In the genomic region with DNA sequence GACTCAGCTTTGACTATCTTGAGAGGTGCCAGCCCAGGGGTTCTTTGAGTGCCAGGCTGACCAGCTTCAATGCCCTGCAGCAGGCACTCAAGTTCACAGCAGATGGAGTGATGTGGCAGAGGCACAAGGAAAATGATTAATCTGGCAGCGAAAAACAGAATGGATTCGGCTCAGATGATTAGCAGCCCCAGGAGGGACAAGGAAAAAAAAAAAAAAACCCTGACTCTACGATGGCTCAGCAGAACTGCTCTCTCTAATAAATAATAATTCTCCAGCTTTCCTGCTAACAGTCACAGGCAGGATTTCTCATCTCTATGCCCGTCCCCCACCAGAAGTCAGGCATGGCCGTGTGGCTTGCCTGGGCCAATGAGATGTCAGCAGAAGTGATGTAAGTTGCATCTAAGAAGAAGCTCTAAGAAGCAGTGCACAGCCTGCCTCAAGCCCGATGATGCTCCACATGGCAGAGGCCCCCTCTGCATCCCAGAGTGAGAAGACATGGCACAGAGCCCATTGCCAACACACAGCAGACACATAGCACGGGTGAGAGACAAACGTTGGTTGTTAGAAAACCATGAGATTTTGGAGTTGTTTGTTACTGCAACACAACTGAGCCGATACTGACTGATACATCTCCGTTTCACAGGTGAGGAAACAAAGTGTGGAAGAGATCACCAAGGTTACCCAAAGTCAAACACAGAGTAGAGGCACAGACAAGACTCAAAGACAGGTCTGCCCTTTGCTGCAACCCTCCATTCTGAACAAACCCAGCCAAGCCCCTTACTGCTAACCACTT, we compare ENCODE assay signal across 11 cellular contexts.
DNase-seq lines count a peak whose midpoint lies in the region; ATAC-seq and TF ChIP-seq lines count a peak whose summit lies in the region.
"Had no signal": no experiment of that assay in that cellular context is flagged by ENCODE, and none has a peak within 500 bp of the region (broad histone marks: within the 10 kb centered on the region; RNA-seq: fewer than 3 reads in every experiment).

No MANE protein-coding gene starts in this region.

- H4K20me1 ChIP-seq in SK-N-SH (ENCODE audit: insufficient read depth) = no peaks in the 10 kb centered on the region

- H3K9me2 ChIP-seq in SK-N-SH = no peaks in the 10 kb centered on the region

- H3K9ac ChIP-seq in SK-N-SH = no peak overlapping the region

- DNase-seq in SK-N-SH (no peak), foreskin keratinocyte (no peak), substantia nigra (lab: John Stamatoyannopoulos, UW) (peak in 1 of 49 donors; percentile 60), foreskin melanocyte (no peak), COLO668 (lab: John Stamatoyannopoulos, UW; ENCODE audit: unreplicated experiment) (no peak)
- no peak for DNase-seq in activated CD8-positive, alpha-beta memory T cell treated with anti-CD3 and anti-CD28 coated beads, Interleukin-2, amount 50 U/mL, for 4 hours
- DNase-seq in activated CD4-positive, CD25-positive, alpha-beta regulatory T cell treated with anti-CD3 and anti-CD28 coated beads, Interleukin-2, amount 50 U/mL, for 72 hours = no peak
- DNase-seq: effector CD8-positive, alpha-beta T cell; NCI-H748 treated with DMSO at 0.1 percent for 48 hours; retina had no signal

- 68% methylated on average over 8 of the region's 10 CpGs for whole genome bisulfite sequencing in SK-N-SH (ENCODE audit: low lambda C conversion rate)

- H3K79me2 ChIP-seq in SK-N-SH (ENCODE audit: insufficient read depth) = no peaks in the 10 kb centered on the region

- TF ChIP-seq CTCF in HEK293 (tag by site-specific recombination; IDR thresholded peaks at IDR 0.05) (no peak), SK-N-SH (IDR thresholded peaks at IDR 0.05) (no peak), foreskin keratinocyte (conservative IDR thresholded peaks at IDR 0.05) (no peak)

- ATAC-seq in foreskin keratinocyte = peak; percentile 8

- no peaks in the 10 kb centered on the region for H3K27me3 ChIP-seq in SK-N-SH (ENCODE audit: insufficient read depth)
- H3K27me3 ChIP-seq in foreskin keratinocyte = peaks cover 61% of the 10 kb centered on the region

- no peak for TF ChIP-seq RAD21 in SK-N-SH (IDR thresholded peaks at IDR 0.05; ENCODE audit: low read length)

- no peaks in the 10 kb centered on the region for H3K9me3 ChIP-seq in HEK293 (ENCODE audit: control insufficient read depth, insufficient read depth, low read depth, low read length)
- no peaks in the 10 kb centered on the region for H3K9me3 ChIP-seq in SK-N-SH

- no peaks in the 10 kb centered on the region for H3F3A ChIP-seq in SK-N-SH (replicated peaks; ENCODE audit: insufficient read depth)

- H3K4me1 ChIP-seq in HEK293 (ENCODE audit: control insufficient read depth, insufficient read depth, low read length) (no peaks in the 10 kb centered on the region), SK-N-SH (ENCODE audit: control insufficient read depth in 1 of 2, insufficient read depth in 2 of 2, low read depth in 1 of 2, low read length in 1 of 2) (peaks cover 0 to 20% of the 10 kb centered on the region in 2 experiments; a peak in 1 of 4 replicates), foreskin keratinocyte (no peaks in the 10 kb centered on the region)

- no peak overlapping the region for H2AFZ ChIP-seq in SK-N-SH (ENCODE audit: low read depth)

- no peak overlapping the region for H3K27ac ChIP-seq in HEK293 (ENCODE audit: extremely low read depth, low read depth, low read length)
- H3K27ac ChIP-seq in SK-N-SH (ENCODE audit: low read depth in 2 of 2, low read length in 1 of 2) = no peak overlapping the region
- H3K27ac ChIP-seq in foreskin keratinocyte = no peak overlapping the region
- H3K27ac ChIP-seq in substantia nigra (ENCODE audit: low read depth, low read length, poor library complexity, severe bottlenecking) = peak overlapping the region; percentile 51

- no peak for TF ChIP-seq EP300 in SK-N-SH (IDR thresholded peaks at IDR 0.05; ENCODE audit: borderline replicate concordance in 1 of 2, low read depth in 1 of 2, low read length in 1 of 2)

- H3K36me3 ChIP-seq in HEK293 (ENCODE audit: control insufficient read depth in 2 of 2, insufficient read depth in 1 of 2, low read length in 2 of 2) (no peaks in the 10 kb centered on the region), SK-N-SH (replicated peaks in 1 of 2; ENCODE audit: control insufficient read depth in 1 of 2, insufficient read depth in 2 of 2, low read length in 1 of 2) (no peaks in the 10 kb centered on the region)

- POLR2A ChIA-PET in HEK293 (lab: Yijun Ruan, JAX) (no interaction called here), SK-N-SH (lab: Yijun Ruan, JAX) (no interaction called here)

- CTCF ChIA-PET in HEK293 (lab: Yijun Ruan, JAX) (interaction anchor here (0.5 to 1.7 kb wide), 4 partner anchors 10 to 716 kb away, joined by 3 to 11 read pairs (median 4); no protein-coding TSS in a partner anchor), SK-N-SH (lab: Yijun Ruan, JAX) (interaction anchor here (0.9 to 1.9 kb wide), 6 partner anchors 9 to 410 kb away, joined by 3 to 6 read pairs (median 4); no protein-coding TSS in a partner anchor)

- no peak overlapping the region for H3K4me3 ChIP-seq in HEK293 (ENCODE audit: low read depth, low read length)
- H3K4me3 ChIP-seq in SK-N-SH (ENCODE audit: low read depth in 2 of 2, low read length in 1 of 2) = no peak overlapping the region

- no peak overlapping the region for H3K4me2 ChIP-seq in SK-N-SH

TF ChIP-seq in HEK293, 187 proteins besides CTCF, POLR2A, EP300 and RAD21:
- TF ChIP-seq, protein P1, sequence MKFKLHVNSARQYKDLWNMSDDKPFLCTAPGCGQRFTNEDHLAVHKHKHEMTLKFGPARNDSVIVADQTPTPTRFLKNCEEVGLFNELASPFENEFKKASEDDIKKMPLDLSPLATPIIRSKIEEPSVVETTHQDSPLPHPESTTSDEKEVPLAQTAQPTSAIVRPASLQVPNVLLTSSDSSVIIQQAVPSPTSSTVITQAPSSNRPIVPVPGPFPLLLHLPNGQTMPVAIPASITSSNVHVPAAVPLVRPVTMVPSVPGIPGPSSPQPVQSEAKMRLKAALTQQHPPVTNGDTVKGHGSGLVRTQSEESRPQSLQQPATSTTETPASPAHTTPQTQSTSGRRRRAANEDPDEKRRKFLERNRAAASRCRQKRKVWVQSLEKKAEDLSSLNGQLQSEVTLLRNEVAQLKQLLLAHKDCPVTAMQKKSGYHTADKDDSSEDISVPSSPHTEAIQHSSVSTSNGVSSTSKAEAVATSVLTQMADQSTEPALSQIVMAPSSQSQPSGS (tag by site-specific recombination; IDR thresholded peaks at IDR 0.05; ENCODE audit: low read depth) = no peak
- TF ChIP-seq RBAK (tag by site-specific recombination; IDR thresholded peaks at IDR 0.05) (peak; percentile 86), SETDB1 (IDR thresholded peaks at IDR 0.05; ENCODE audit: insufficient read length, low read length) (peak; percentile 49)

TF ChIP-seq in SK-N-SH, 30 proteins besides CTCF, POLR2A, EP300 and RAD21:
- TF ChIP-seq NRF1 (IDR thresholded peaks at IDR 0.05; ENCODE audit: low read depth, low read length) (no peak), RFX5 (IDR thresholded peaks at IDR 0.05; ENCODE audit: low read length) (0 out of 2 replicates have a peak, but pooled peaks have one; percentile 30)
